14 cellular contexts compared by ENCODE assay signal in the genomic region with DNA sequence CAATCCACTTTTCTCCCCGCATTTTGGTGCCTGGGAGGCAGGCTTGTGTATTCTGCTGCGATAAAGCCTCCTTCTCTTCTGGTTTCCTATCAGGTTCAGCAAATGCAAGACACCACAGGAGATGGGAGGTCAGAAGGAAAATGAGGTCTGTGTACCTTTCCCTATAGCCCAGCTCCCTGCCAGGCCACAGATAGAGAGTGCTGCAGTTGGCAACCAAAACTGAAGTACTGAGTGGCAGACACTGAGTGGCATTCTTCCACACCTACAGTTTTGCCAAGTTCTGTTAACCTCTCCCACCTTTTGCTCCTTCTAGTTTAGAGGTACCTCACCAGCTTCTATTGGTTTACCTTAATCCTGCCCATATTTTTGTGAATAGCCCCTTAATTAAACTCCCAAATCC.
DNase-seq lines count a peak whose midpoint lies in the region; ATAC-seq and TF ChIP-seq lines count a peak whose summit lies in the region.
"Had no signal": no experiment of that assay in that cellular context is flagged by ENCODE, and none has a peak within 500 bp of the region (broad histone marks: within the 10 kb centered on the region; RNA-seq: fewer than 3 reads in every experiment).

No MANE protein-coding gene starts in this region.

- CTCF ChIA-PET in WTC11 (lab: Charles Lee) = no interaction called here

- no peak overlapping the region for H3K4me3 ChIP-seq in left ventricle myocardium inferior
- H3K4me3 ChIP-seq: GM23338 had no signal

- TF ChIP-seq CTCF in WTC11 (IDR thresholded peaks at IDR 0.05) (no peak), left ventricle myocardium inferior (IDR thresholded peaks at IDR 0.05; ENCODE audit: borderline replicate concordance) (no peak)

- H3K9me3 Mint-ChIP-seq in WTC11 = peaks cover 6% of the 10 kb centered on the region
- H3K9me3 Mint-ChIP-seq: GM23338 had no signal

- DNase-seq in WTC11 (ENCODE audit: low spot score) = no peak
- peak; percentile 39 for DNase-seq in Right ventricle myocardium superior
- DNase-seq in left ventricle myocardium inferior = peak; percentile 12
- peak; percentile 10 for DNase-seq in iPS-NIHi7 (ENCODE audit: extremely low spot score)
- DNase-seq in HPDE6-E6E7 (ENCODE audit: extremely low spot score) = no peak
- DNase-seq in NCI-H526 treated with DMSO at 0.1 percent for 48 hours (lab: John Stamatoyannopoulos, UW) = no peak
- DNase-seq: ACHN; BE2C; C1 segment of cervical spinal cord; Caco-2; CD4-positive, alpha-beta T cell; HCEC 1CT had no signal

- H3K27me3 Mint-ChIP-seq in WTC11 (ENCODE audit: low read depth) = no peaks in the 10 kb centered on the region
- H3K27me3 Mint-ChIP-seq: CD4-positive, alpha-beta T cell had no signal

- intact Hi-C loops in Right ventricle myocardium superior (cut with DNase I) = no loop called here
- intact Hi-C loops in left ventricle myocardium inferior (cut with micrococcal nuclease) = no loop called here

- no peaks in the 10 kb centered on the region for H3K9me3 ChIP-seq in left ventricle myocardium inferior (replicated peaks)
- H3K9me3 ChIP-seq: BE2C, Caco-2 had no signal

- peaks cover 15% of the 10 kb centered on the region for H3K4me1 ChIP-seq in left ventricle myocardium inferior
- H3K4me1 ChIP-seq: BE2C, Caco-2 had no signal

- no peaks in the 10 kb centered on the region for H3K36me3 ChIP-seq in left ventricle myocardium inferior
- H3K36me3 ChIP-seq: BE2C had no signal

- H3K27ac ChIP-seq in left ventricle myocardium inferior (replicated peaks) = peak overlapping the region; percentile 68

- H3K4me3 Mint-ChIP-seq in WTC11 = no peak overlapping the region
- H3K4me3 Mint-ChIP-seq: CD4-positive, alpha-beta T cell; GM23338 had no signal

- H3K27ac Mint-ChIP-seq in WTC11 = no peak overlapping the region
- H3K27ac Mint-ChIP-seq: CD4-positive, alpha-beta T cell; GM23338 had no signal

- H3K4me1 Mint-ChIP-seq in WTC11 = no peaks in the 10 kb centered on the region
- H3K4me1 Mint-ChIP-seq: GM23338 had no signal

- POLR2A ChIA-PET in WTC11 (lab: Charles Lee) = no interaction called here

- H3K36me3 Mint-ChIP-seq in WTC11 = no peaks in the 10 kb centered on the region

- ATAC-seq in WTC11 (peak; percentile 38; the same call in 1 of the 2 replicates), Right ventricle myocardium superior (ENCODE audit: poor library complexity) (peak; percentile 93), GM21360 (IDR thresholded peaks at IDR 0.05; ENCODE audit: unreplicated experiment) (no peak)
- ATAC-seq: GM23338 had no signal

- no peaks in the 10 kb centered on the region for H3K27me3 ChIP-seq in left ventricle myocardium inferior (ENCODE audit: low read depth)
- H3K27me3 ChIP-seq: BE2C had no signal

TF ChIP-seq in WTC11, 78 proteins besides CTCF, POLR2A, EP300 and RAD21:
- TF ChIP-seq, protein P1, sequence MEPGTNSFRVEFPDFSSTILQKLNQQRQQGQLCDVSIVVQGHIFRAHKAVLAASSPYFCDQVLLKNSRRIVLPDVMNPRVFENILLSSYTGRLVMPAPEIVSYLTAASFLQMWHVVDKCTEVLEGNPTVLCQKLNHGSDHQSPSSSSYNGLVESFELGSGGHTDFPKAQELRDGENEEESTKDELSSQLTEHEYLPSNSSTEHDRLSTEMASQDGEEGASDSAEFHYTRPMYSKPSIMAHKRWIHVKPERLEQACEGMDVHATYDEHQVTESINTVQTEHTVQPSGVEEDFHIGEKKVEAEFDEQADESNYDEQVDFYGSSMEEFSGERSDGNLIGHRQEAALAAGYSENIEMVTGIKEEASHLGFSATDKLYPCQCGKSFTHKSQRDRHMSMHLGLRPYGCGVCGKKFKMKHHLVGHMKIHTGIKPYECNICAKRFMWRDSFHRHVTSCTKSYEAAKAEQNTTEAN (CRISPR knock-in tag; IDR thresholded peaks at IDR 0.05) = no peak
- TF ChIP-seq CREM (CRISPR knock-in tag; IDR thresholded peaks at IDR 0.05) (no peak), FOXK1 (CRISPR knock-in tag; IDR thresholded peaks at IDR 0.05) (no peak)
- TF ChIP-seq, protein P2, sequence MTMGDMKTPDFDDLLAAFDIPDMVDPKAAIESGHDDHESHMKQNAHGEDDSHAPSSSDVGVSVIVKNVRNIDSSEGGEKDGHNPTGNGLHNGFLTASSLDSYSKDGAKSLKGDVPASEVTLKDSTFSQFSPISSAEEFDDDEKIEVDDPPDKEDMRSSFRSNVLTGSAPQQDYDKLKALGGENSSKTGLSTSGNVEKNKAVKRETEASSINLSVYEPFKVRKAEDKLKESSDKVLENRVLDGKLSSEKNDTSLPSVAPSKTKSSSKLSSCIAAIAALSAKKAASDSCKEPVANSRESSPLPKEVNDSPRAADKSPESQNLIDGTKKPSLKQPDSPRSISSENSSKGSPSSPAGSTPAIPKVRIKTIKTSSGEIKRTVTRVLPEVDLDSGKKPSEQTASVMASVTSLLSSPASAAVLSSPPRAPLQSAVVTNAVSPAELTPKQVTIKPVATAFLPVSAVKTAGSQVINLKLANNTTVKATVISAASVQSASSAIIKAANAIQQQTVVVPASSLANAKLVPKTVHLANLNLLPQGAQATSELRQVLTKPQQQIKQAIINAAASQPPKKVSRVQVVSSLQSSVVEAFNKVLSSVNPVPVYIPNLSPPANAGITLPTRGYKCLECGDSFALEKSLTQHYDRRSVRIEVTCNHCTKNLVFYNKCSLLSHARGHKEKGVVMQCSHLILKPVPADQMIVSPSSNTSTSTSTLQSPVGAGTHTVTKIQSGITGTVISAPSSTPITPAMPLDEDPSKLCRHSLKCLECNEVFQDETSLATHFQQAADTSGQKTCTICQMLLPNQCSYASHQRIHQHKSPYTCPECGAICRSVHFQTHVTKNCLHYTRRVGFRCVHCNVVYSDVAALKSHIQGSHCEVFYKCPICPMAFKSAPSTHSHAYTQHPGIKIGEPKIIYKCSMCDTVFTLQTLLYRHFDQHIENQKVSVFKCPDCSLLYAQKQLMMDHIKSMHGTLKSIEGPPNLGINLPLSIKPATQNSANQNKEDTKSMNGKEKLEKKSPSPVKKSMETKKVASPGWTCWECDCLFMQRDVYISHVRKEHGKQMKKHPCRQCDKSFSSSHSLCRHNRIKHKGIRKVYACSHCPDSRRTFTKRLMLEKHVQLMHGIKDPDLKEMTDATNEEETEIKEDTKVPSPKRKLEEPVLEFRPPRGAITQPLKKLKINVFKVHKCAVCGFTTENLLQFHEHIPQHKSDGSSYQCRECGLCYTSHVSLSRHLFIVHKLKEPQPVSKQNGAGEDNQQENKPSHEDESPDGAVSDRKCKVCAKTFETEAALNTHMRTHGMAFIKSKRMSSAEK (CRISPR knock-in tag; IDR thresholded peaks at IDR 0.05; ENCODE audit: borderline replicate concordance) = no peak

Comparison
In these comparisons a context has a peak if more than half of its experiments do, and no peak if none do; other contexts are left out.
1. DNase-seq: peak in Right ventricle myocardium superior (single experiment), left ventricle myocardium inferior (single experiment) and iPS-NIHi7 (single experiment); none in WTC11 (single experiment), HPDE6-E6E7 (single experiment) and NCI-H526 treated with DMSO at 0.1 percent for 48 hours (single experiment).